Comparison of ENCODE assay signal across 22 cellular contexts in genomic region chr2:30684996-30685395, GRCh38.
"Had no signal": no experiment of that assay in that cellular context is flagged by ENCODE, and none has a peak within 500 bp of the region (broad histone marks: within the 10 kb centered on the region; RNA-seq: fewer than 3 reads in every experiment).

No MANE protein-coding gene starts in this region.

- H3K27ac ChIP-seq: colonic mucosa, left ventricle myocardium inferior, lower lobe of right lung, pancreas, prostate gland, right lobe of liver, spleen, testis, tibial nerve, upper lobe of right lung had no signal

- H3K27me3 ChIP-seq: colonic mucosa, heart right ventricle, pancreas, right lobe of liver, spleen, testis, tibial nerve, upper lobe of right lung had no signal

- H3K36me3 ChIP-seq: colonic mucosa, heart right ventricle, left ventricle myocardium inferior, lower lobe of right lung, pancreas, prostate gland, right lobe of liver, spleen, tibial nerve, upper lobe of right lung had no signal

- DNase-seq: caudate nucleus; colonic mucosa; dermis blood vessel endothelial cell; foreskin melanocyte; heart right ventricle; hypothalamus; left ventricle myocardium inferior; lower lobe of right lung; mesenchymal stem cell; naive thymus-derived CD8-positive, alpha-beta T cell; nucleus accumbens; pancreas; spleen; stimulated activated CD4-positive, alpha-beta T cell treated with anti-CD3 and anti-CD28 coated beads, Interleukin-15, amount 100 ng/mL, for 24 hours; stimulated activated CD4-positive, alpha-beta T cell treated with anti-CD3 and anti-CD28 coated beads, Interleukin-1b, Interleukin-23, amount 100 ng/mL, for 48 hours; stimulated activated CD4-positive, alpha-beta T cell treated with anti-CD3 and anti-CD28 coated beads, Interleukin-4, amount 100 ng/mL, for 24 hours; testis; upper lobe of right lung had no signal

- ATAC-seq: heart right ventricle; lower lobe of right lung; naive thymus-derived CD8-positive, alpha-beta T cell; stimulated activated memory B cell treated with anti-CD40 and anti-IgM and Interleukin-4, amounts not matched to agents 10 μg/mL and 1 μg/mL and 100 μg/mL, for 72 hours had no signal

- H3K4me1 ChIP-seq: colonic mucosa, lower lobe of right lung, pancreas, prostate gland, right lobe of liver, tibial nerve had no signal

- H3K4me3 ChIP-seq: colonic mucosa, heart right ventricle, left ventricle myocardium inferior, lower lobe of right lung, pancreas, prostate gland, right lobe of liver, spleen, testis, tibial nerve, upper lobe of right lung had no signal
